ENCODE assay signal across 34 cellular contexts in the genomic region with DNA sequence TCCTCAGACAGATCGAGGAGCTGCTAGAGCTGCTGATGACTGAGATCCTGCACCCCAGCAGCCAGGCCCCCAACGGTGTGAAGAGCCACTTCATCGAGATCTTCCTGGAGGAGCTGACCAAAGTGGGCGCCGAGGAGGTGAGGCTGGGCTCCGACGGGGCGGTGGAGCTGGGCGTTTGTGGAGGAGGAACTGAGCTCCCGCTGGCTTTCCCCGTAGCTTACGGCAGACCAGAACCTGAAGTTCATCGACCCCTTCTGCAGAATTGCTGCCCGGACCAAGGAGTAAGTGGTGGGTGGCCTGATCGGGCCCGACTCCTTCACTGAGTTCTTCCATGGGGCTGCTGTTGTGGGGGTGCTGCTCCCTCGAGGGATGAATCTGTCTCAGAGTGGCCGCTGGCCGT.
"Had no signal": no experiment of that assay in that cellular context is flagged by ENCODE, and none has a peak within 500 bp of the region (broad histone marks: within the 10 kb centered on the region; RNA-seq: fewer than 3 reads in every experiment).

No MANE protein-coding gene starts in this region.

- H3K27me3 ChIP-seq: adrenal gland, ascending aorta, breast epithelium, cardiac muscle cell, colonic mucosa, dorsolateral prefrontal cortex, esophagus muscularis mucosa, foreskin keratinocyte, gastrocnemius medialis, heart left ventricle, hepatocyte had no signal

- H3K4me1 ChIP-seq: adrenal gland, ascending aorta, breast epithelium, colonic mucosa, esophagus muscularis mucosa, foreskin keratinocyte, gastrocnemius medialis, heart left ventricle had no signal

- ATAC-seq: activated CD4-positive, alpha-beta T cell treated with anti-CD3 and anti-CD28 coated beads for 36 hours; activated CD8-positive, alpha-beta memory T cell treated with anti-CD3 and anti-CD28 coated beads, Interleukin-2, amount 10 ng/mL, durations not matched to agents 7 days and 5 days; activated naive CD8-positive, alpha-beta T cell treated with anti-CD3 and anti-CD28 coated beads, Interleukin-2, amount 50 U/mL, for 24 hours; foreskin keratinocyte; gastrocnemius medialis; heart left ventricle; T-helper 17 cell had no signal

- DNase-seq: activated CD4-positive, alpha-beta memory T cell treated with anti-CD3 and anti-CD28 coated beads for 36 hours; activated CD4-positive, alpha-beta T cell treated with anti-CD3 and anti-CD28 coated beads for 36 hours; activated CD4-positive, alpha-beta T cell treated with anti-CD3 and anti-CD28 coated beads, Interleukin-2, amount 10 ng/mL, durations not matched to agents 24 days and 14 days; activated CD4-positive, CD25-positive, alpha-beta regulatory T cell; activated CD4-positive, CD25-positive, alpha-beta regulatory T cell treated with anti-CD3 and anti-CD28 coated beads, Interleukin-2, amount 50 U/mL, for 72 hours; activated CD8-positive, alpha-beta memory T cell treated with anti-CD3 and anti-CD28 coated beads, Interleukin-2, amount 10 ng/mL, durations not matched to agents 7 days and 5 days; activated CD8-positive, alpha-beta memory T cell treated with anti-CD3 and anti-CD28 coated beads, Interleukin-2, amount 50 U/mL, for 4 hours; activated CD8-positive, alpha-beta T cell treated with anti-CD3 and anti-CD28 coated beads, Interleukin-2, amount 10 ng/mL, durations not matched to agents 7 days and 5 days; activated naive CD4-positive, alpha-beta T cell treated with anti-CD3 and anti-CD28 coated beads for 36 hours; activated naive CD8-positive, alpha-beta T cell treated with anti-CD3 and anti-CD28 coated beads for 36 hours; activated naive CD8-positive, alpha-beta T cell treated with anti-CD3 and anti-CD28 coated beads, Interleukin-2, amount 50 U/mL, for 24 hours; activated T-cell treated with anti-CD3 and anti-CD28 coated beads, Interleukin-2, amount 50 U/mL, for 1 hour; activated T-cell treated with anti-CD3 and anti-CD28 coated beads, Interleukin-2, amount 50 U/mL, for 48 hours; adrenal gland; amygdala; central memory CD4-positive, alpha-beta T cell; cerebellar nuclear complex; colonic mucosa; dorsolateral prefrontal cortex; effector memory CD4-positive, alpha-beta T cell; endodermal cell; erythroblast; foreskin keratinocyte; gastrocnemius medialis; glutamatergic neuron; T-helper 1 cell; T-helper 17 cell; T1000 had no signal

- H3K9me3 ChIP-seq: adrenal gland, ascending aorta, breast epithelium, colonic mucosa, esophagus muscularis mucosa, gastrocnemius medialis, heart left ventricle had no signal

- H3K27ac ChIP-seq: adrenal gland, ascending aorta, breast epithelium, cardiac muscle cell, colonic mucosa, dorsolateral prefrontal cortex, esophagus muscularis mucosa, foreskin keratinocyte, gastrocnemius medialis, heart left ventricle, hepatocyte had no signal

- H3K4me3 ChIP-seq: adrenal gland, ascending aorta, breast epithelium, cardiac muscle cell, colonic mucosa, dorsolateral prefrontal cortex, esophagus muscularis mucosa, gastrocnemius medialis, heart left ventricle, hepatocyte had no signal
